ENCODE assay signal across 22 cellular contexts in the genomic region with DNA sequence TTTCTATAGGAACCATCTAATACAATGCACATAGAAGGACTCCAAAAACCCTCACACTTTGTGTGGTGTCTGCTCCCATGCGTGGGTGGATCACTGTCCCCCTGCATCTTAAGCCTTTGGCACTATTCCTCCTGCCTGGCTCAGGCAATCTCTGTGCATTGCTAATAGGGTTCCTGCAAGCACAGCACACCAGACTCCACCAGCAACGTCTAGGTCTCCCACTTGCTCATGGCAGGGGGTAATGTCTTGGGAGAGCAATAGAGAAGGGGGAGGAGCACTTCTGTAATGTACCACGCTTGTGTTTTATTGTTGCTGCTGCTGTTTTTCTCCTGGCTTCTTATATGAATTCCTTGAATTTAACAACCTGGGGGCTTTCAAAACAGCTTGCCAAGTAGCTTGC.
DNase-seq lines count a peak whose midpoint lies in the region; ATAC-seq and TF ChIP-seq lines count a peak whose summit lies in the region.
"Had no signal": no experiment of that assay in that cellular context is flagged by ENCODE, and none has a peak within 500 bp of the region (broad histone marks: within the 10 kb centered on the region; RNA-seq: fewer than 3 reads in every experiment).

No MANE protein-coding gene starts in this region.

- peaks cover 5% of the 10 kb centered on the region for H3K9me3 Mint-ChIP-seq in neural progenitor cell
- H3K9me3 Mint-ChIP-seq: H9 had no signal

- DNase-seq in DMS79 treated with DMSO at 0.1 percent for 48 hours (lab: John Stamatoyannopoulos, UW): peak; percentile 10
- DNase-seq in DMS79 (lab: John Stamatoyannopoulos, UW): no peak
- DNase-seq in iPS-NIHi7 (ENCODE audit: extremely low spot score): peak; percentile 23
- DNase-seq in neural progenitor cell (ENCODE audit: low spot score): no peak
- DNase-seq in vagina (ENCODE audit: extremely low spot score in 2 of 2): no peak
- DNase-seq in SIG-M5 (lab: John Stamatoyannopoulos, UW): no peak
- DNase-seq: ACHN; AML-193; BE2C; CD4-positive, alpha-beta T cell; CD8-positive, alpha-beta memory T cell; DMS 273 treated with DMSO at 0.1 percent for 48 hours; DND-41; GM23248; H9; HFFc6 had no signal

- no peaks in the 10 kb centered on the region for H3K79me2 ChIP-seq in neural progenitor cell (ENCODE audit: low read depth)

- no peaks in the 10 kb centered on the region for H3K36me3 ChIP-seq in HEK293 (ENCODE audit: control insufficient read depth in 2 of 2, insufficient read depth in 1 of 2, low read length in 2 of 2)
- H3K36me3 ChIP-seq in neural progenitor cell: no peaks in the 10 kb centered on the region
- no peaks in the 10 kb centered on the region for H3K36me3 ChIP-seq in vagina
- H3K36me3 ChIP-seq: BE2C; BLaER1 treated with 17β-estradiol and CSF1 and Interleukin-3, amounts not matched to agents 10 nM and 100 nM had no signal

- H3K4me3 ChIP-seq in HEK293 (ENCODE audit: low read depth, low read length) (no peak overlapping the region), neural progenitor cell (no peak overlapping the region), vagina (no peak overlapping the region)
- H3K4me3 ChIP-seq: BLaER1 treated with 17β-estradiol and CSF1 and Interleukin-3, amounts not matched to agents 10 nM and 100 nM; GM23248 had no signal

- peaks cover 12% of the 10 kb centered on the region for H3F3A ChIP-seq in neural progenitor cell (ENCODE audit: low read depth)

- H3K27me3 ChIP-seq in neural progenitor cell (no peaks in the 10 kb centered on the region), vagina (no peaks in the 10 kb centered on the region)
- H3K27me3 ChIP-seq: BE2C; BLaER1 treated with 17β-estradiol and CSF1 and Interleukin-3, amounts not matched to agents 10 nM and 100 nM had no signal

- TF ChIP-seq POLR2A in vagina (IDR thresholded peaks at IDR 0.05): no peak

- ATAC-seq in esophagus mucosa: no peak
- ATAC-seq: HCT116 had no signal

- TF ChIP-seq CTCF in HEK293 (tag by site-specific recombination; IDR thresholded peaks at IDR 0.05): no peak
- no peak for TF ChIP-seq CTCF in neural progenitor cell (IDR thresholded peaks at IDR 0.05)
- TF ChIP-seq CTCF in vagina (IDR thresholded peaks at IDR 0.05): no peak

- CTCF ChIA-PET in HEK293 (lab: Yijun Ruan, JAX): no interaction called here

- H3K4me3 Mint-ChIP-seq in neural progenitor cell: no peak overlapping the region
- H3K4me3 Mint-ChIP-seq: CD14-positive monocyte; CD4-positive, alpha-beta T cell; CD8-positive, alpha-beta memory T cell; H9; HFFc6 had no signal

- POLR2A ChIA-PET in HEK293 (lab: Yijun Ruan, JAX): no interaction called here

- H3K27ac Mint-ChIP-seq in neural progenitor cell: peak overlapping the region; percentile 59
- H3K27ac Mint-ChIP-seq: CD14-positive monocyte; CD4-positive, alpha-beta T cell; CD8-positive, alpha-beta memory T cell; HFFc6 had no signal

- no peaks in the 10 kb centered on the region for H3K36me3 Mint-ChIP-seq in neural progenitor cell
- H3K36me3 Mint-ChIP-seq: CD14-positive monocyte had no signal

- H3K4me2 ChIP-seq in neural progenitor cell: peak overlapping the region; percentile 11
- H3K4me2 ChIP-seq: BLaER1 treated with 17β-estradiol and CSF1 and Interleukin-3, amounts not matched to agents 10 nM and 100 nM had no signal

- H3K27me3 Mint-ChIP-seq in neural progenitor cell (ENCODE audit: insufficient read depth, low read depth): peaks cover 6% of the 10 kb centered on the region

- no peaks in the 10 kb centered on the region for H3K4me1 ChIP-seq in HEK293 (ENCODE audit: control insufficient read depth, insufficient read depth, low read length)
- H3K4me1 ChIP-seq in neural progenitor cell: peaks cover 29% of the 10 kb centered on the region
- H3K4me1 ChIP-seq in vagina: no peaks in the 10 kb centered on the region
- H3K4me1 ChIP-seq: BE2C; BLaER1 treated with 17β-estradiol and CSF1 and Interleukin-3, amounts not matched to agents 10 nM and 100 nM had no signal

- H3K4me1 Mint-ChIP-seq in neural progenitor cell: peaks cover 36% of the 10 kb centered on the region
- H3K4me1 Mint-ChIP-seq: CD14-positive monocyte had no signal

- H4K20me1 ChIP-seq in neural progenitor cell (ENCODE audit: low read depth): no peaks in the 10 kb centered on the region
- H4K20me1 ChIP-seq: BLaER1 treated with 17β-estradiol and CSF1 and Interleukin-3, amounts not matched to agents 10 nM and 100 nM had no signal

- H3K27ac ChIP-seq in HEK293 (ENCODE audit: extremely low read depth, low read depth, low read length) (no peak overlapping the region), neural progenitor cell (no peak overlapping the region), vagina (no peak overlapping the region)
- H3K27ac ChIP-seq: 22Rv1; BLaER1 treated with 17β-estradiol and CSF1 and Interleukin-3, amounts not matched to agents 10 nM and 100 nM; GM23248 had no signal

- H3K9me3 ChIP-seq in HEK293 (ENCODE audit: control insufficient read depth, insufficient read depth, low read depth, low read length) (no peaks in the 10 kb centered on the region), neural progenitor cell (ENCODE audit: low read depth) (no peaks in the 10 kb centered on the region), vagina (no peaks in the 10 kb centered on the region)
- H3K9me3 ChIP-seq: BE2C had no signal

- no peak overlapping the region for H3K9ac ChIP-seq in neural progenitor cell
- H3K9ac ChIP-seq: BLaER1 treated with 17β-estradiol and CSF1 and Interleukin-3, amounts not matched to agents 10 nM and 100 nM; GM23248 had no signal

- intact Hi-C loops in vagina (cut with DNase I): no loop called here

- H2AFZ ChIP-seq in neural progenitor cell (replicated peaks): no peak overlapping the region
- H2AFZ ChIP-seq: GM23248 had no signal

TF ChIP-seq in HEK293, 187 proteins besides CTCF, POLR2A, EP300 and RAD21:
- TF ChIP-seq ZIC2 (tag by site-specific recombination; IDR thresholded peaks at IDR 0.05) (0 out of 2 replicates have a peak, but pooled peaks have one; percentile 27), ZNF394 (tag by site-specific recombination; IDR thresholded peaks at IDR 0.05; ENCODE audit: borderline replicate concordance) (no peak), GLIS1 (tag by site-specific recombination; IDR thresholded peaks at IDR 0.05) (peak; percentile 79)
TF ChIP-seq in HEK293: peak in this region for 2.

Comparison
In these comparisons a context has a peak if more than half of its experiments do, and no peak if none do; other contexts are left out.
1. DNase-seq: peak in DMS79 treated with DMSO at 0.1 percent for 48 hours (single experiment) and iPS-NIHi7 (single experiment); none in DMS79 (single experiment), neural progenitor cell (single experiment), vagina (0 of 2) and SIG-M5 (single experiment).